1 cellular context compared by ENCODE assay signal in the genomic region with DNA sequence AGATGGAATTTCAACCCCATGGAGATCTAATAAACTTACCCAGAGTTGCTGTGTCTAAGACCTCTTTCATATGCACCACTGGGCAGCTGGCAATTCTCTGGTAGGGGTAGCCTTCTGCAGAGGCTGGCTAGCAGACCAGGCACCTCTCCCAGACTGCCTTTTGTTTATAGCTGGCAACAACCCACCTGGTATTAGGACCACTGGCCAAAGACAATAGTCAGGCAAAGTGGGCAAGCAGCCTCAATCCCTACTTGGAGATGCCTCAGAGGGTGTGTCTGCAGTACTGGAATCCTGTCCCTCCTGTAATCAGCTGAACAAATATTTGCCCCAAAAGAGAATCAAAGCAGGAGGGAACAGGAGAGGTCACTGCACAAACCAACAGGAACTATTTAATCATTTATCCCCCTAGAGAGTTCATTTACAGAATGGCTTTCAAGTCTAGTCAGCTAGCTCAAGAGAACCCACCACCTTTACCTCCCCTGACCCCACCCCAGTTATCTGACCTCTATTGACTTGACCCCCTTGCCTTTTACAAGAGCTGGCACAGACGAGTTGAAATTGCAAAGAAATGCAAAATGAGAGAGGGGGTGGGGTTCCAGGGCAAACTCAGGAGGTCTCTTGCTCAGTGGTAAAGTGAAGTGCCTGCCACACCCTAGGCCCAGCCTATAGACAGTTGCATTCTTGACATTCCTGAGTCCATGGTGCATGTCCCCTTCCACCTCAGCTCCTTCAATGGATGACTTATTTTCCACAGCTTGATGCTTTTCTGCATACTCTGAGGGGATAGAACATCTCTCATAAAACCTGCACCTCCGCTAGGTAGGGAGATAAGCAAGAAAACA.
TF ChIP-seq lines count a peak whose summit lies in the region.

No MANE protein-coding gene starts in this region.

TF ChIP-seq in HepG2, 621 proteins besides CTCF, POLR2A, EP300 and RAD21 (continued from another document and continues in another):
- TF ChIP-seq GABPB1 (CRISPR knock-in tag; IDR thresholded peaks at IDR 0.05) = peak; percentile 43; the same call in 1 of the 2 replicates
- TF ChIP-seq RARG (CRISPR knock-in tag; IDR thresholded peaks at IDR 0.05; ENCODE audit: low read depth) = no peak
- no peak for TF ChIP-seq NFRKB (IDR thresholded peaks at IDR 0.05)
- TF ChIP-seq, protein P1, sequence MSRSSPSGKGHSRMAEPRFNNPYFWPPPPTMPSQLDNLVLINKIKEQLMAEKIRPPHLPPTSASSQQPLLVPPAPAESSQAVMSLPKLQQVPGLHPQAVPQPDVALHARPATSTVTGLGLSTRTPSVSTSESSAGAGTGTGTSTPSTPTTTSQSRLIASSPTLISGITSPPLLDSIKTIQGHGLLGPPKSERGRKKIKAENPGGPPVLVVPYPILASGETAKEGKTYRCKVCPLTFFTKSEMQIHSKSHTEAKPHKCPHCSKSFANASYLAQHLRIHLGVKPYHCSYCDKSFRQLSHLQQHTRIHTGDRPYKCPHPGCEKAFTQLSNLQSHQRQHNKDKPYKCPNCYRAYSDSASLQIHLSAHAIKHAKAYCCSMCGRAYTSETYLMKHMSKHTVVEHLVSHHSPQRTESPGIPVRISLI (CRISPR knock-in tag; IDR thresholded peaks at IDR 0.05; ENCODE audit: borderline replicate concordance) = peak; percentile 50; the same call in 1 of the 2 replicates
- TF ChIP-seq SRF (IDR thresholded peaks at IDR 0.05; ENCODE audit: low read depth, low read length) = 0 out of 2 replicates have a peak, but pooled peaks have one; percentile 21
- TF ChIP-seq TCF7L2 (IDR thresholded peaks at IDR 0.05; ENCODE audit: low read depth, low read length) = peak; percentile 93
- TF ChIP-seq, protein P2, sequence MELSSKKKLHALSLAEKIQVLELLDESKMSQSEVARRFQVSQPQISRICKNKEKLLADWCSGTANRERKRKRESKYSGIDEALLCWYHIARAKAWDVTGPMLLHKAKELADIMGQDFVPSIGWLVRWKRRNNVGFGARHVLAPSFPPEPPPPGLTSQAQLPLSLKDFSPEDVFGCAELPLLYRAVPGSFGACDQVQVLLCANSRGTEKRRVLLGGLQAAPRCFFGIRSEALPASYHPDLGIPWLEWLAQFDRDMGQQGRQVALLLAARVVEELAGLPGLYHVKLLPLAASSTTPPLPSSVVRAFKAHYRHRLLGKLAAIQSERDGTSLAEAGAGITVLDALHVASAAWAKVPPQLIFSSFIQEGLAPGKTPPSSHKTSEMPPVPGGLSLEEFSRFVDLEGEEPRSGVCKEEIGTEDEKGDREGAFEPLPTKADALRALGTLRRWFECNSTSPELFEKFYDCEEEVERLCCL (CRISPR knock-in tag; IDR thresholded peaks at IDR 0.05; ENCODE audit: borderline replicate concordance) = peak; percentile 15; the same call in 1 of the 2 replicates
- TF ChIP-seq NFE2L2 (IDR thresholded peaks at IDR 0.05; ENCODE audit: low read length) = peak; percentile 18; the same call in 1 of the 2 replicates
- TF ChIP-seq, protein P3, sequence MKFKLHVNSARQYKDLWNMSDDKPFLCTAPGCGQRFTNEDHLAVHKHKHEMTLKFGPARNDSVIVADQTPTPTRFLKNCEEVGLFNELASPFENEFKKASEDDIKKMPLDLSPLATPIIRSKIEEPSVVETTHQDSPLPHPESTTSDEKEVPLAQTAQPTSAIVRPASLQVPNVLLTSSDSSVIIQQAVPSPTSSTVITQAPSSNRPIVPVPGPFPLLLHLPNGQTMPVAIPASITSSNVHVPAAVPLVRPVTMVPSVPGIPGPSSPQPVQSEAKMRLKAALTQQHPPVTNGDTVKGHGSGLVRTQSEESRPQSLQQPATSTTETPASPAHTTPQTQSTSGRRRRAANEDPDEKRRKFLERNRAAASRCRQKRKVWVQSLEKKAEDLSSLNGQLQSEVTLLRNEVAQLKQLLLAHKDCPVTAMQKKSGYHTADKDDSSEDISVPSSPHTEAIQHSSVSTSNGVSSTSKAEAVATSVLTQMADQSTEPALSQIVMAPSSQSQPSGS (CRISPR knock-in tag; IDR thresholded peaks at IDR 0.05) = peak; percentile 69
- peak; percentile 72 for TF ChIP-seq SOX13 (IDR thresholded peaks at IDR 0.05)
- peak; percentile 47 to 96; a peak in 3 of 4 replicates for TF ChIP-seq SOX13 (CRISPR knock-in tag; conservative IDR thresholded peaks at IDR 0.05 in 1 of 2, IDR thresholded peaks at IDR 0.05 in 1 of 2)
- TF ChIP-seq, protein P4, sequence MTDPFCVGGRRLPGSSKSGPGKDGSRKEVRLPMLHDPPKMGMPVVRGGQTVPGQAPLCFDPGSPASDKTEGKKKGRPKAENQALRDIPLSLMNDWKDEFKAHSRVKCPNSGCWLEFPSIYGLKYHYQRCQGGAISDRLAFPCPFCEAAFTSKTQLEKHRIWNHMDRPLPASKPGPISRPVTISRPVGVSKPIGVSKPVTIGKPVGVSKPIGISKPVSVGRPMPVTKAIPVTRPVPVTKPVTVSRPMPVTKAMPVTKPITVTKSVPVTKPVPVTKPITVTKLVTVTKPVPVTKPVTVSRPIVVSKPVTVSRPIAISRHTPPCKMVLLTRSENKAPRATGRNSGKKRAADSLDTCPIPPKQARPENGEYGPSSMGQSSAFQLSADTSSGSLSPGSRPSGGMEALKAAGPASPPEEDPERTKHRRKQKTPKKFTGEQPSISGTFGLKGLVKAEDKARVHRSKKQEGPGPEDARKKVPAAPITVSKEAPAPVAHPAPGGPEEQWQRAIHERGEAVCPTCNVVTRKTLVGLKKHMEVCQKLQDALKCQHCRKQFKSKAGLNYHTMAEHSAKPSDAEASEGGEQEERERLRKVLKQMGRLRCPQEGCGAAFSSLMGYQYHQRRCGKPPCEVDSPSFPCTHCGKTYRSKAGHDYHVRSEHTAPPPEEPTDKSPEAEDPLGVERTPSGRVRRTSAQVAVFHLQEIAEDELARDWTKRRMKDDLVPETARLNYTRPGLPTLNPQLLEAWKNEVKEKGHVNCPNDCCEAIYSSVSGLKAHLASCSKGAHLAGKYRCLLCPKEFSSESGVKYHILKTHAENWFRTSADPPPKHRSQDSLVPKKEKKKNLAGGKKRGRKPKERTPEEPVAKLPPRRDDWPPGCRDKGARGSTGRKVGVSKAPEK (CRISPR knock-in tag; IDR thresholded peaks at IDR 0.05; ENCODE audit: borderline replicate concordance) = peak; percentile 98; the same call in 1 of the 2 replicates
- TF ChIP-seq RBM39 (IDR thresholded peaks at IDR 0.05; ENCODE audit: low read depth, low read length, poor library complexity, severe bottlenecking) = no peak
- peak; percentile 99 for TF ChIP-seq SIN3A (IDR thresholded peaks at IDR 0.05; ENCODE audit: borderline replicate concordance, low read depth, low read length)
- peak; percentile 18; the same call in 1 of the 2 replicates for TF ChIP-seq KLF11 (CRISPR knock-in tag; IDR thresholded peaks at IDR 0.05)
- TF ChIP-seq, protein P5, sequence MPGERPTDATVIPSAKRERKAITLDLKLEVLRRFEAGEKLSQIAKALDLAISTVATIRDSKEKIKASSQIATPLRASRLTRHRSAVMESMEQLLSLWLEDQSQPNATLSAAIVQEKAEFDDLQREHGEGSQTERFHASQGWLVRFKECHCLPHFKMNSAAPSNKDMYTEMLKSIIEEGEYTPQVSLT (CRISPR knock-in tag; IDR thresholded peaks at IDR 0.05; ENCODE audit: borderline replicate concordance, low read depth) = no peak
- no peak for TF ChIP-seq ZNF282 (IDR thresholded peaks at IDR 0.05; ENCODE audit: partially characterized antibody)
- TF ChIP-seq, protein P6, sequence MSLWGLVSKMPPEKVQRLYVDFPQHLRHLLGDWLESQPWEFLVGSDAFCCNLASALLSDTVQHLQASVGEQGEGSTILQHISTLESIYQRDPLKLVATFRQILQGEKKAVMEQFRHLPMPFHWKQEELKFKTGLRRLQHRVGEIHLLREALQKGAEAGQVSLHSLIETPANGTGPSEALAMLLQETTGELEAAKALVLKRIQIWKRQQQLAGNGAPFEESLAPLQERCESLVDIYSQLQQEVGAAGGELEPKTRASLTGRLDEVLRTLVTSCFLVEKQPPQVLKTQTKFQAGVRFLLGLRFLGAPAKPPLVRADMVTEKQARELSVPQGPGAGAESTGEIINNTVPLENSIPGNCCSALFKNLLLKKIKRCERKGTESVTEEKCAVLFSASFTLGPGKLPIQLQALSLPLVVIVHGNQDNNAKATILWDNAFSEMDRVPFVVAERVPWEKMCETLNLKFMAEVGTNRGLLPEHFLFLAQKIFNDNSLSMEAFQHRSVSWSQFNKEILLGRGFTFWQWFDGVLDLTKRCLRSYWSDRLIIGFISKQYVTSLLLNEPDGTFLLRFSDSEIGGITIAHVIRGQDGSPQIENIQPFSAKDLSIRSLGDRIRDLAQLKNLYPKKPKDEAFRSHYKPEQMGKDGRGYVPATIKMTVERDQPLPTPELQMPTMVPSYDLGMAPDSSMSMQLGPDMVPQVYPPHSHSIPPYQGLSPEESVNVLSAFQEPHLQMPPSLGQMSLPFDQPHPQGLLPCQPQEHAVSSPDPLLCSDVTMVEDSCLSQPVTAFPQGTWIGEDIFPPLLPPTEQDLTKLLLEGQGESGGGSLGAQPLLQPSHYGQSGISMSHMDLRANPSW (CRISPR knock-in tag; IDR thresholded peaks at IDR 0.05; ENCODE audit: borderline replicate concordance) = no peak; the same call in 1 of the 2 replicates
- TF ChIP-seq PTBP1 (IDR thresholded peaks at IDR 0.05; ENCODE audit: low read depth, low read length, poor library complexity, severe bottlenecking) = no peak
- TF ChIP-seq FIP1L1 (IDR thresholded peaks at IDR 0.05; ENCODE audit: borderline replicate concordance, insufficient read depth, low read depth, low read length) = no peak; the same call in 1 of the 2 replicates
- no peak for TF ChIP-seq ZNF891 (CRISPR knock-in tag; IDR thresholded peaks at IDR 0.05)
- no peak for TF ChIP-seq ATF1 (CRISPR knock-in tag; IDR thresholded peaks at IDR 0.05)
- TF ChIP-seq, protein P7, sequence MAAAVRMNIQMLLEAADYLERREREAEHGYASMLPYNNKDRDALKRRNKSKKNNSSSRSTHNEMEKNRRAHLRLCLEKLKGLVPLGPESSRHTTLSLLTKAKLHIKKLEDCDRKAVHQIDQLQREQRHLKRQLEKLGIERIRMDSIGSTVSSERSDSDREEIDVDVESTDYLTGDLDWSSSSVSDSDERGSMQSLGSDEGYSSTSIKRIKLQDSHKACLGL (CRISPR knock-in tag; IDR thresholded peaks at IDR 0.05) = 0 out of 2 replicates have a peak, but pooled peaks have one; percentile 35
- peak; percentile 44; the same call in 1 of the 2 replicates for TF ChIP-seq DR1 (CRISPR knock-in tag; IDR thresholded peaks at IDR 0.05)
- no peak for TF ChIP-seq ZNF260 (CRISPR knock-in tag; IDR thresholded peaks at IDR 0.05; ENCODE audit: borderline replicate concordance, low read depth)
- TF ChIP-seq, protein P8, sequence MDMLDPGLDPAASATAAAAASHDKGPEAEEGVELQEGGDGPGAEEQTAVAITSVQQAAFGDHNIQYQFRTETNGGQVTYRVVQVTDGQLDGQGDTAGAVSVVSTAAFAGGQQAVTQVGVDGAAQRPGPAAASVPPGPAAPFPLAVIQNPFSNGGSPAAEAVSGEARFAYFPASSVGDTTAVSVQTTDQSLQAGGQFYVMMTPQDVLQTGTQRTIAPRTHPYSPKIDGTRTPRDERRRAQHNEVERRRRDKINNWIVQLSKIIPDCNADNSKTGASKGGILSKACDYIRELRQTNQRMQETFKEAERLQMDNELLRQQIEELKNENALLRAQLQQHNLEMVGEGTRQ (IDR thresholded peaks at IDR 0.05; ENCODE audit: low read depth, low read length) = no peak
- TF ChIP-seq, protein P8 (CRISPR knock-in tag; IDR thresholded peaks at IDR 0.05; ENCODE audit: borderline replicate concordance) = no peak; the same call in 1 of the 2 replicates
- TF ChIP-seq, protein P9, sequence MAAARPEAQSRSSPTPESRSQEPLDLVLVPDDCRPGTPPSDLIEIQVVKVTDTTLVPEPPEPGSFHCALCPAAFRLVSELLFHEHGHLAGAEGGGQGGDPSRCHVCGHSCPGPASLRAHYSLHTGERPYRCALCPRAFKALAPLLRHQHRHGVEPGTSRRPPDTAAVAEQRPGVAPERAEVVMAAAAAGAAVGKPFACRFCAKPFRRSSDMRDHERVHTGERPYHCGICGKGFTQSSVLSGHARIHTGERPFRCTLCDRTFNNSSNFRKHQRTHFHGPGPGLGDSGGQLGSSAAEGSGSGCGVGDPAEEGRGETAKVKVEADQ (CRISPR knock-in tag; IDR thresholded peaks at IDR 0.05; ENCODE audit: borderline replicate concordance) = peak; percentile 90
- TF ChIP-seq ZBTB3 (CRISPR knock-in tag; IDR thresholded peaks at IDR 0.05; ENCODE audit: borderline replicate concordance, low read depth) = peak; percentile 97; the same call in 1 of the 2 replicates
- no peak for TF ChIP-seq ZNF501 (CRISPR knock-in tag; IDR thresholded peaks at IDR 0.05)
- no peak for TF ChIP-seq ZNF10 (CRISPR knock-in tag; IDR thresholded peaks at IDR 0.05; ENCODE audit: borderline replicate concordance, low read depth)
- no peak for TF ChIP-seq NFE2 (CRISPR knock-in tag; IDR thresholded peaks at IDR 0.05)
- TF ChIP-seq ZNF75D (CRISPR knock-in tag; IDR thresholded peaks at IDR 0.05; ENCODE audit: borderline replicate concordance) = no peak
- no peak for TF ChIP-seq ZFP36 (IDR thresholded peaks at IDR 0.05; ENCODE audit: borderline replicate concordance, low read depth, low read length, partially characterized antibody)
- TF ChIP-seq, protein P10, sequence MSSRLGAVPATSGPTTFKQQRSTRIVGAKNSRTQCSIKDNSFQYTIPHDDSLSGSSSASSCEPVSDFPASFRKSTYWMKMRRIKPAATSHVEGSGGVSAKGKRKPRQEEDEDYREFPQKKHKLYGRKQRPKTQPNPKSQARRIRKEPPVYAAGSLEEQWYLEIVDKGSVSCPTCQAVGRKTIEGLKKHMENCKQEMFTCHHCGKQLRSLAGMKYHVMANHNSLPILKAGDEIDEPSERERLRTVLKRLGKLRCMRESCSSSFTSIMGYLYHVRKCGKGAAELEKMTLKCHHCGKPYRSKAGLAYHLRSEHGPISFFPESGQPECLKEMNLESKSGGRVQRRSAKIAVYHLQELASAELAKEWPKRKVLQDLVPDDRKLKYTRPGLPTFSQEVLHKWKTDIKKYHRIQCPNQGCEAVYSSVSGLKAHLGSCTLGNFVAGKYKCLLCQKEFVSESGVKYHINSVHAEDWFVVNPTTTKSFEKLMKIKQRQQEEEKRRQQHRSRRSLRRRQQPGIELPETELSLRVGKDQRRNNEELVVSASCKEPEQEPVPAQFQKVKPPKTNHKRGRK (CRISPR knock-in tag; IDR thresholded peaks at IDR 0.05) = no peak
- no peak for TF ChIP-seq ADNP (CRISPR knock-in tag; IDR thresholded peaks at IDR 0.05)
- no peak for TF ChIP-seq ZNF468 (CRISPR knock-in tag; IDR thresholded peaks at IDR 0.05)
- peak; percentile 36 for TF ChIP-seq MAFF (IDR thresholded peaks at IDR 0.05; ENCODE audit: low read depth, low read length)
